38 cellular contexts compared by ENCODE assay signal in the genomic region with DNA sequence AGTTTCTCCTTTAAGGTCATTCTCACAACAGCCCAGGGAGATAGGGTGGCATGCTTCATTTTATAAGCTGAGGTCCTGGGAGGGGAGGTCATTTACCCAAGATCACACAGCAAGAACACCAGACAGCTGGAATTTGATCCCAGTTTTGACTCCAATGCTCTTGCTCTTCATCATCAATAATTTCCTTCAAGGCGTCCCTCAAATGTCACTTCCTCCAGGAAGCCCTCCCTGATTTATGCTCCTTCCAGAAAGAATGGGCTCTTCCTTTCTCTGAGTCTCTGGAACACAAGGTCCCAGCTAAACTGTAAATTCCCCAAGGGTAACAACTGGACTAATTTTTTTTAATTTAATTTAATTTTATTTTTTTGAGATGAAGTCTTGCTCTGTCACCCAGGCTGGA. TPM values are rescaled to one million over a fixed set of nuclear protein-coding genes. Genes with fewer than 3 reads are reported as not detected.
"Had no signal": no experiment of that assay in that cellular context is flagged by ENCODE, and none has a peak within 500 bp of the region (broad histone marks: within the 10 kb centered on the region; RNA-seq: fewer than 3 reads in every experiment).

No MANE protein-coding gene starts in this region.

- DNase-seq: Karpas-422, Kasumi-1, MG63, MM.1S, MV-4-11, NCI-H1048, NCI-H1092, NCI-H1092 treated with DMSO at 0.1 percent for 48 hours, NCI-H1105, NCI-H1105 treated with DMSO at 0.1 percent for 48 hours, NCI-H1417, NCI-H1417 treated with DMSO at 0.1 percent for 48 hours, NCI-H1436, NCI-H1436 treated with DMSO at 0.1 percent for 48 hours, NCI-H146, NCI-H1694, NCI-H1694 treated with DMSO at 0.1 percent for 48 hours, NCI-H187, NCI-H187 treated with DMSO at 0.1 percent for 48 hours, NCI-H1930, NCI-H2029, NCI-H2029 treated with DMSO at 0.1 percent for 48 hours, NCI-H2081, NCI-H2081 treated with DMSO at 0.1 percent for 48 hours, NCI-H2107, NCI-H2171, NCI-H2171 treated with DMSO at 0.1 percent for 48 hours, NCI-H2227 treated with DMSO at 0.1 percent for 48 hours, NCI-H226, NCI-H345, NCI-H446, NCI-H446 treated with DMSO at 0.1 percent for 48 hours, NCI-H510A, NCI-H510A treated with DMSO at 0.1 percent for 48 hours, NCI-H524 treated with DMSO at 0.1 percent for 48 hours had no signal

- H3K27me3 ChIP-seq: MG63 had no signal

- H3K4me3 ChIP-seq: MG63 had no signal

- H3K9me3 ChIP-seq: MG63 had no signal

RNA-seq across cellular contexts. Expression of a gene that starts 12.4 kb away (rescaled TPM):
- total RNA-seq: LHCN-M2, NCI-H460 had no signal

RNA-seq across cellular contexts. Expression of a gene that starts 34.8 kb away (rescaled TPM):
- total RNA-seq: LHCN-M2, M059J had no signal
